ENCODE assay signal across 10 cellular contexts in genomic region chrX:9676738-9677097, GRCh38.
A peak's percentile ranks its signal among the peaks of the same experiment; 100 is the strongest.
DNase-seq lines count a peak whose midpoint lies in the region; ATAC-seq, FAIRE-seq and TF ChIP-seq lines count a peak whose summit lies in the region.
"Had no signal": no experiment of that assay in that cellular context is flagged by ENCODE, and none has a peak within 500 bp of the region (broad histone marks: within the 10 kb centered on the region; RNA-seq: fewer than 3 reads in every experiment).

No MANE protein-coding gene starts in this region.

- H3K4me2 ChIP-seq in keratinocyte (ENCODE audit: control insufficient read depth, extremely low read depth, insufficient read depth, low read depth, low read length) = peak overlapping the region; percentile 45

- H3K9me3 Mint-ChIP-seq in CD8-positive, alpha-beta memory T cell = peaks cover 0 to 3% (median 0%) of the 10 kb centered on the region in 5 donors
- peaks cover 3% of the 10 kb centered on the region for H3K9me3 Mint-ChIP-seq in activated CD8-positive, alpha-beta T cell treated with anti-CD3 and anti-CD28 coated beads for 36 hours

- dilution Hi-C loops in keratinocyte (cut with MboI; ENCODE audit: extremely low pct_ligation_motif_present, low sequenced_read_pairs) = no loop called here

- no peak overlapping the region for H2AFZ ChIP-seq in keratinocyte (ENCODE audit: control insufficient read depth, low read length)

- no peaks in the 10 kb centered on the region for H3K27me3 ChIP-seq in CD8-positive, alpha-beta memory T cell (ENCODE audit: insufficient read depth, low read length, poor library complexity, severe bottlenecking)
- H3K27me3 ChIP-seq in keratinocyte (ENCODE audit: control insufficient read depth, extremely low read depth, insufficient read depth, low read length) = no peaks in the 10 kb centered on the region

- no peak for FAIRE-seq in keratinocyte (lab: Jason Lieb, UNC)

- H3K27ac Mint-ChIP-seq in CD8-positive, alpha-beta memory T cell = peak overlapping the region in 5 of 8 donors; percentile 45 to 91 (median 50)
- H3K27ac Mint-ChIP-seq in activated CD8-positive, alpha-beta T cell treated with anti-CD3 and anti-CD28 coated beads for 36 hours = peak overlapping the region; percentile 70

- H3K4me1 ChIP-seq in CD8-positive, alpha-beta memory T cell (ENCODE audit: insufficient read depth, low read length) = no peaks in the 10 kb centered on the region
- peaks cover 4% of the 10 kb centered on the region for H3K4me1 ChIP-seq in keratinocyte (ENCODE audit: control insufficient read depth, extremely low read depth, insufficient read depth, low read length)

- H3K4me3 Mint-ChIP-seq in CD8-positive, alpha-beta memory T cell = peak overlapping the region in 1 of 7 donors; percentile 18
- no peak overlapping the region for H3K4me3 Mint-ChIP-seq in activated CD8-positive, alpha-beta T cell treated with anti-CD3 and anti-CD28 coated beads for 36 hours

- peaks cover 19 to 27% (median 20%) of the 10 kb centered on the region in 3 donors for H3K4me1 Mint-ChIP-seq in CD8-positive, alpha-beta memory T cell
- peaks cover 28% of the 10 kb centered on the region for H3K4me1 Mint-ChIP-seq in activated CD8-positive, alpha-beta T cell treated with anti-CD3 and anti-CD28 coated beads for 36 hours (ENCODE audit: low read depth)

- H3K27ac ChIP-seq in CD8-positive, alpha-beta memory T cell (ENCODE audit: low read depth, low read length) = no peak overlapping the region
- no peak overlapping the region for H3K27ac ChIP-seq in keratinocyte (ENCODE audit: control insufficient read depth, insufficient read depth, low read length)

- no peak overlapping the region for H3K9ac ChIP-seq in keratinocyte (ENCODE audit: control insufficient read depth, extremely low read depth, insufficient read depth, low read length)

- no peaks in the 10 kb centered on the region for H3K9me1 ChIP-seq in keratinocyte (ENCODE audit: control insufficient read depth, extremely low read depth, insufficient read depth, low read length)

- H3K4me3 ChIP-seq in CD8-positive, alpha-beta memory T cell (ENCODE audit: low read length) = no peak overlapping the region
- H3K4me3 ChIP-seq in keratinocyte (ENCODE audit: control insufficient read depth in 2 of 3, extremely low read depth in 1 of 3, insufficient read depth in 2 of 3, low read depth in 1 of 3, low read length in 3 of 3) = no peak overlapping the region
- H3K4me3 ChIP-seq: lung had no signal

- no peaks in the 10 kb centered on the region for H3K79me2 ChIP-seq in keratinocyte (ENCODE audit: control insufficient read depth, insufficient read depth, low read length)

- intact Hi-C loops in activated CD8-positive, alpha-beta T cell treated with anti-CD3 and anti-CD28 coated beads for 36 hours (cut with micrococcal nuclease) = no loop called here

- peaks cover 3 to 31% (median 5%) of the 10 kb centered on the region in 3 donors for H3K36me3 Mint-ChIP-seq in CD8-positive, alpha-beta memory T cell
- H3K36me3 Mint-ChIP-seq in activated CD8-positive, alpha-beta T cell treated with anti-CD3 and anti-CD28 coated beads for 36 hours (ENCODE audit: low read depth) = peaks cover 31% of the 10 kb centered on the region

- CTCF ChIA-PET in CD8-positive, alpha-beta memory T cell (lab: Charles Lee) = no interaction called here
- CTCF ChIA-PET in activated CD8-positive, alpha-beta T cell treated with anti-CD3 and anti-CD28 coated beads for 36 hours (lab: Charles Lee) = interaction anchor here (1.5 kb wide), 1 partner anchor 213 kb away, joined by 4 read pairs; no protein-coding TSS in a partner anchor

- DNase-seq in CD8-positive, alpha-beta memory T cell = no peak
- DNase-seq in activated CD8-positive, alpha-beta T cell treated with anti-CD3 and anti-CD28 coated beads for 36 hours = no peak
- DNase-seq in keratinocyte (ENCODE audit: low read depth, low spot score) (no peak), NCI-H526 treated with DMSO at 0.1 percent for 48 hours (lab: John Stamatoyannopoulos, UW) (no peak), AML-193 (lab: John Stamatoyannopoulos, UW) (no peak)
- DNase-seq: anterior cingulate cortex; stimulated activated naive CD4-positive, alpha-beta T cell had no signal

- H3K36me3 ChIP-seq in CD8-positive, alpha-beta memory T cell (ENCODE audit: insufficient read depth, low read length) = no peaks in the 10 kb centered on the region
- H3K36me3 ChIP-seq in keratinocyte (ENCODE audit: control insufficient read depth in 2 of 2, extremely low read depth in 1 of 2, insufficient read depth in 2 of 2, low read length in 2 of 2) = no peaks in the 10 kb centered on the region

- ATAC-seq in GM21515 (IDR thresholded peaks at IDR 0.05; ENCODE audit: unreplicated experiment) (peak; percentile 14), GM19452 (IDR thresholded peaks at IDR 0.05; ENCODE audit: unreplicated experiment) (no peak)
- ATAC-seq in activated CD8-positive, alpha-beta T cell treated with anti-CD3 and anti-CD28 coated beads for 36 hours = no peak

- no peaks in the 10 kb centered on the region for H3K9me3 ChIP-seq in CD8-positive, alpha-beta memory T cell (ENCODE audit: low read length)
- no peaks in the 10 kb centered on the region for H3K9me3 ChIP-seq in keratinocyte (ENCODE audit: control insufficient read depth, low read depth, low read length)

- POLR2A ChIA-PET in CD8-positive, alpha-beta memory T cell (lab: Charles Lee) = no interaction called here
- POLR2A ChIA-PET in activated CD8-positive, alpha-beta T cell treated with anti-CD3 and anti-CD28 coated beads for 36 hours (lab: Charles Lee) = no interaction called here

- TF ChIP-seq CTCF in activated CD8-positive, alpha-beta T cell treated with anti-CD3 and anti-CD28 coated beads for 36 hours (IDR thresholded peaks at IDR 0.05) = no peak
- no peak for TF ChIP-seq CTCF in keratinocyte (optimal IDR thresholded peaks at IDR 0.05 in 1 of 3, IDR thresholded peaks at IDR 0.05 in 1 of 3, conservative IDR thresholded peaks at IDR 0.05 in 1 of 3; ENCODE audit: extremely low read depth in 1 of 3, insufficient read depth in 2 of 3, low read length in 3 of 3)

- H3K27me3 Mint-ChIP-seq in CD8-positive, alpha-beta memory T cell = no peaks in the 10 kb centered on the region
- H3K27me3 Mint-ChIP-seq in activated CD8-positive, alpha-beta T cell treated with anti-CD3 and anti-CD28 coated beads for 36 hours = no peaks in the 10 kb centered on the region

- no peaks in the 10 kb centered on the region for H4K20me1 ChIP-seq in keratinocyte (ENCODE audit: control insufficient read depth, extremely low read depth, insufficient read depth, low read length)
